In genomic region chr3:163916596-163917560, GRCh38 we compare ENCODE assay signal across 10 cellular contexts.
A peak's percentile ranks its signal among the peaks of the same experiment; 100 is the strongest.
DNase-seq lines count a peak whose midpoint lies in the region; ATAC-seq and TF ChIP-seq lines count a peak whose summit lies in the region.
"Had no signal": no experiment of that assay in that cellular context is flagged by ENCODE, and none has a peak within 500 bp of the region (broad histone marks: within the 10 kb centered on the region; RNA-seq: fewer than 3 reads in every experiment).

No MANE protein-coding gene starts in this region.

- no peak for ATAC-seq in GM23338
- peak; percentile 69 for ATAC-seq in mucosa of descending colon
- no peak for ATAC-seq in GM21825 (IDR thresholded peaks at IDR 0.05; ENCODE audit: unreplicated experiment)

- H3K9me3 Mint-ChIP-seq in GM23338: peaks cover 11% of the 10 kb centered on the region; the same call in 1 of the 3 replicates

- DNase-seq in GM23338 (ENCODE audit: low spot score): peak; percentile 23
- DNase-seq in NB4 (ENCODE audit: low read depth): peak; percentile 22
- peak; percentile 67 for DNase-seq in SK-MEL-5 (ENCODE audit: low read depth, low spot score)
- peak in 1 of 3 donors; percentile 80 for DNase-seq in mucosa of descending colon
- no peak for DNase-seq in pons (ENCODE audit: low spot score)
- DNase-seq in cardiac septum (ENCODE audit: low spot score): no peak
- DNase-seq in GM10248 (ENCODE audit: extremely low spot score): no peak
- DNase-seq: activated CD4-positive, alpha-beta T cell treated with anti-CD3 and anti-CD28 coated beads, Interleukin-2, amount 50 U/mL, for 4 hours; stimulated activated CD4-positive, alpha-beta T cell treated with anti-CD3 and anti-CD28 coated beads, Interleukin-1b, Interleukin-23, amount 100 ng/mL, for 48 hours had no signal

- no peak overlapping the region for H3K27ac ChIP-seq in GM23338 (ENCODE audit: low read depth)

- no peaks in the 10 kb centered on the region for H3K9me3 ChIP-seq in mucosa of descending colon

- peaks cover 12% of the 10 kb centered on the region; the same call in 1 of the 2 replicates for H3K9me2 ChIP-seq in GM23338 (ENCODE audit: insufficient read depth)

- H3K27me3 Mint-ChIP-seq in GM23338 (ENCODE audit: insufficient read depth, low read depth, poor library complexity): peaks cover 3% of the 10 kb centered on the region

- no peaks in the 10 kb centered on the region for H3K27me3 ChIP-seq in GM23338 (ENCODE audit: insufficient read depth)

- H4K20me1 ChIP-seq in GM23338 (replicated peaks; ENCODE audit: insufficient read depth): no peaks in the 10 kb centered on the region

- intact Hi-C loops in mucosa of descending colon (cut with DNase I, micrococcal nuclease): no loop called here
- intact Hi-C loops in cardiac septum (cut with DNase I): no loop called here

- 0 out of 2 replicates have a peak, but pooled peaks cover 5% of the 10 kb centered on the region for H3F3A ChIP-seq in GM23338 (replicated peaks; ENCODE audit: low read depth)

- H3K4me2 ChIP-seq in GM23338: no peak overlapping the region

- no peak overlapping the region for H3K4me3 Mint-ChIP-seq in GM23338

- in situ Hi-C loops in SK-MEL-5 (cut with HindIII; ENCODE audit: low pct_unique_long_range_greater_than_20kb, low sequenced_read_pairs): no loop called here

- TF ChIP-seq CTCF in GM23338 (conservative IDR thresholded peaks at IDR 0.05; ENCODE audit: low read depth in 2 of 2) (peak; percentile 49 to 57), NB4 (IDR thresholded peaks at IDR 0.05; ENCODE audit: low read depth, low read length) (peak; percentile 21), mucosa of descending colon (IDR thresholded peaks at IDR 0.05) (no peak), GM10248 (IDR thresholded peaks at IDR 0.05; ENCODE audit: control extremely low read depth, extremely low read depth, low read depth, missing control alignments) (no peak)

- no peaks in the 10 kb centered on the region for H3K79me2 ChIP-seq in GM23338 (replicated peaks; ENCODE audit: insufficient read depth)

- H3K4me1 Mint-ChIP-seq in GM23338: peaks cover 6% of the 10 kb centered on the region; the same call in 2 of the 3 replicates

- no peak overlapping the region for H3K4me3 ChIP-seq in GM23338
- H3K4me3 ChIP-seq in NB4 (ENCODE audit: low read depth, low read length): no peak overlapping the region
- no peak overlapping the region for H3K4me3 ChIP-seq in mucosa of descending colon

- H3K27ac Mint-ChIP-seq in GM23338: no peak overlapping the region

- H2AFZ ChIP-seq in GM23338: no peak overlapping the region

- CTCF ChIA-PET in GM10248 (lab: Yijun Ruan, JAX): no interaction called here

- H3K36me3 Mint-ChIP-seq in GM23338 (ENCODE audit: low read depth): peaks cover 26% of the 10 kb centered on the region; the same call in 2 of the 3 replicates

- H3K4me1 ChIP-seq in GM23338 (ENCODE audit: insufficient read depth): peaks cover 10% of the 10 kb centered on the region; the same call in 1 of the 2 replicates
- H3K4me1 ChIP-seq in mucosa of descending colon (ENCODE audit: low read depth): no peaks in the 10 kb centered on the region

- no peak for TF ChIP-seq POLR2A in NB4 (IDR thresholded peaks at IDR 0.05; ENCODE audit: extremely low read depth, insufficient read length)

- POLR2A ChIA-PET in GM10248 (lab: Yijun Ruan, JAX): no interaction called here

- H3K36me3 ChIP-seq in GM23338 (ENCODE audit: insufficient read depth) (peaks cover 4% of the 10 kb centered on the region; the same call in 1 of the 2 replicates), mucosa of descending colon (ENCODE audit: low read depth) (no peaks in the 10 kb centered on the region)

TF ChIP-seq in GM23338, 12 proteins besides CTCF, POLR2A, EP300 and RAD21 (continues in another document):
- TF ChIP-seq NANOG (IDR thresholded peaks at IDR 0.05; ENCODE audit: borderline replicate concordance) (no peak), STAT1 (IDR thresholded peaks at IDR 0.05; ENCODE audit: unreplicated experiment) (no peak), ZNF114 (CRISPR knock-in tag; IDR thresholded peaks at IDR 0.05) (no peak), EZH2 (IDR thresholded peaks at IDR 0.05; ENCODE audit: low read depth, unreplicated experiment) (no peak), CREB1 (CRISPR knock-in tag; IDR thresholded peaks at IDR 0.05; ENCODE audit: low read depth) (no peak), POLR2AphosphoS5 (IDR thresholded peaks at IDR 0.05; ENCODE audit: low read depth) (no peak), ETS1 (IDR thresholded peaks at IDR 0.05) (no peak), ZNF331 (CRISPR knock-in tag; IDR thresholded peaks at IDR 0.05; ENCODE audit: low read depth) (no peak)
- TF ChIP-seq, protein P1, sequence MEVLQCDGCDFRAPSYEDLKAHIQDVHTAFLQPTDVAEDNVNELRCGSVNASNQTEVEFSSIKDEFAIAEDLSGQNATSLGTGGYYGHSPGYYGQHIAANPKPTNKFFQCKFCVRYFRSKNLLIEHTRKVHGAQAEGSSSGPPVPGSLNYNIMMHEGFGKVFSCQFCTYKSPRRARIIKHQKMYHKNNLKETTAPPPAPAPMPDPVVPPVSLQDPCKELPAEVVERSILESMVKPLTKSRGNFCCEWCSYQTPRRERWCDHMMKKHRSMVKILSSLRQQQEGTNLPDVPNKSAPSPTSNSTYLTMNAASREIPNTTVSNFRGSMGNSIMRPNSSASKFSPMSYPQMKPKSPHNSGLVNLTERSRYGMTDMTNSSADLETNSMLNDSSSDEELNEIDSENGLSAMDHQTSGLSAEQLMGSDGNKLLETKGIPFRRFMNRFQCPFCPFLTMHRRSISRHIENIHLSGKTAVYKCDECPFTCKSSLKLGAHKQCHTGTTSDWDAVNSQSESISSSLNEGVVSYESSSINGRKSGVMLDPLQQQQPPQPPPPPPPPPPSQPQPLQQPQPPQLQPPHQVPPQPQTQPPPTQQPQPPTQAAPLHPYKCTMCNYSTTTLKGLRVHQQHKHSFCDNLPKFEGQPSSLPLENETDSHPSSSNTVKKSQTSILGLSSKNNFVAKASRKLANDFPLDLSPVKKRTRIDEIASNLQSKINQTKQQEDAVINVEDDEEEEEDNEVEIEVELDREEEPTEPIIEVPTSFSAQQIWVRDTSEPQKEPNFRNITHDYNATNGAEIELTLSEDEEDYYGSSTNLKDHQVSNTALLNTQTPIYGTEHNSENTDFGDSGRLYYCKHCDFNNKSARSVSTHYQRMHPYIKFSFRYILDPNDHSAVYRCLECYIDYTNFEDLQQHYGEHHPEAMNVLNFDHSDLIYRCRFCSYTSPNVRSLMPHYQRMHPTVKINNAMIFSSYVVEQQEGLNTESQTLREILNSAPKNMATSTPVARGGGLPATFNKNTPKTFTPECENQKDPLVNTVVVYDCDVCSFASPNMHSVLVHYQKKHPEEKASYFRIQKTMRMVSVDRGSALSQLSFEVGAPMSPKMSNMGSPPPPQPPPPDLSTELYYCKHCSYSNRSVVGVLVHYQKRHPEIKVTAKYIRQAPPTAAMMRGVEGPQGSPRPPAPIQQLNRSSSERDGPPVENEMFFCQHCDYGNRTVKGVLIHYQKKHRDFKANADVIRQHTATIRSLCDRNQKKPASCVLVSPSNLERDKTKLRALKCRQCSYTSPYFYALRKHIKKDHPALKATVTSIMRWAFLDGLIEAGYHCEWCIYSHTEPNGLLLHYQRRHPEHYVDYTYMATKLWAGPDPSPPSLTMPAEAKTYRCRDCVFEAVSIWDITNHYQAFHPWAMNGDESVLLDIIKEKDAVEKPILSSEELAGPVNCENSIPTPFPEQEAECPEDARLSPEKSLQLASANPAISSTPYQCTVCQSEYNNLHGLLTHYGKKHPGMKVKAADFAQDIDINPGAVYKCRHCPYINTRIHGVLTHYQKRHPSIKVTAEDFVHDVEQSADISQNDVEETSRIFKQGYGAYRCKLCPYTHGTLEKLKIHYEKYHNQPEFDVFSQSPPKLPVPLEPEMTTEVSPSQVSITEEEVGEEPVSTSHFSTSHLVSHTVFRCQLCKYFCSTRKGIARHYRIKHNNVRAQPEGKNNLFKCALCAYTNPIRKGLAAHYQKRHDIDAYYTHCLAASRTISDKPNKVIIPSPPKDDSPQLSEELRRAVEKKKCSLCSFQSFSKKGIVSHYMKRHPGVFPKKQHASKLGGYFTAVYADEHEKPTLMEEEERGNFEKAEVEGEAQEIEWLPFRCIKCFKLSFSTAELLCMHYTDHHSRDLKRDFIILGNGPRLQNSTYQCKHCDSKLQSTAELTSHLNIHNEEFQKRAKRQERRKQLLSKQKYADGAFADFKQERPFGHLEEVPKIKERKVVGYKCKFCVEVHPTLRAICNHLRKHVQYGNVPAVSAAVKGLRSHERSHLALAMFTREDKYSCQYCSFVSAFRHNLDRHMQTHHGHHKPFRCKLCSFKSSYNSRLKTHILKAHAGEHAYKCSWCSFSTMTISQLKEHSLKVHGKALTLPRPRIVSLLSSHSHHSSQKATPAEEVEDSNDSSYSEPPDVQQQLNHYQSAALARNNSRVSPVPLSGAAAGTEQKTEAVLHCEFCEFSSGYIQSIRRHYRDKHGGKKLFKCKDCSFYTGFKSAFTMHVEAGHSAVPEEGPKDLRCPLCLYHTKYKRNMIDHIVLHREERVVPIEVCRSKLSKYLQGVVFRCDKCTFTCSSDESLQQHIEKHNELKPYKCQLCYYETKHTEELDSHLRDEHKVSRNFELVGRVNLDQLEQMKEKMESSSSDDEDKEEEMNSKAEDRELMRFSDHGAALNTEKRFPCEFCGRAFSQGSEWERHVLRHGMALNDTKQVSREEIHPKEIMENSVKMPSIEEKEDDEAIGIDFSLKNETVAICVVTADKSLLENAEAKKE (CRISPR knock-in tag; IDR thresholded peaks at IDR 0.05): no peak

Comparison
In these comparisons a context has a peak if more than half of its experiments do, and no peak if none do; other contexts are left out.
1. DNase-seq: peak in GM23338 (single experiment), NB4 (single experiment) and SK-MEL-5 (single experiment); none in pons (single experiment), cardiac septum (single experiment) and GM10248 (single experiment).
2. CTCF ChIP-seq: peak in GM23338 (2 of 2) and NB4 (single experiment); none in mucosa of descending colon (single experiment) and GM10248 (single experiment).